ENCODE assay signal across 13 cellular contexts in genomic region chr17:28500712-28501379, GRCh38. TPM values are rescaled to one million over a fixed set of nuclear protein-coding genes. Genes with fewer than 3 reads are reported as not detected.
DNase-seq lines count a peak whose midpoint lies in the region; ATAC-seq, FAIRE-seq and TF ChIP-seq lines count a peak whose summit lies in the region.
"Had no signal": no experiment of that assay in that cellular context is flagged by ENCODE, and none has a peak within 500 bp of the region (broad histone marks: within the 10 kb centered on the region; RNA-seq: fewer than 3 reads in every experiment).

No MANE protein-coding gene starts in this region.

- no TSS peak for BruUV-seq in GM12878 (replicated peaks; lab: Mats Ljungman, UMichigan)

- peak overlapping the region; percentile 76 for H3K9ac ChIP-seq in GM12878 (ENCODE audit: control insufficient read depth, insufficient read depth, low read length)
- H3K9ac ChIP-seq: parathyroid adenoma had no signal

- no peaks in the 10 kb centered on the region for H4K20me1 ChIP-seq in GM12878 (ENCODE audit: control insufficient read depth, insufficient read depth)

- TF ChIP-seq POLR2A in GM18951 (IDR thresholded peaks at IDR 0.05; ENCODE audit: extremely low read depth, insufficient read depth, insufficient read length), result peak; percentile 44
- peak; percentile 47; the same call in 1 of the 2 replicates for TF ChIP-seq POLR2A in GM12878 (IDR thresholded peaks at IDR 0.05; ENCODE audit: low read depth, low read length)

- peak; percentile 48 for ATAC-seq in HG03045 (IDR thresholded peaks at IDR 0.05; ENCODE audit: unreplicated experiment)
- peak; percentile 93 for ATAC-seq in GM12878

- H3K4me3 ChIP-seq in GM12878, result peak overlapping the region; percentile 59

- no peak for TF ChIP-seq EP300 in GM12878 (IDR thresholded peaks at IDR 0.05; ENCODE audit: borderline replicate concordance in 1 of 2, control insufficient read depth in 1 of 2, low read depth in 2 of 2, low read length in 2 of 2)

- H3K4me3 Mint-ChIP-seq in osteocyte (ENCODE audit: unreplicated experiment), result no peak overlapping the region

- peak overlapping the region; percentile 81 for H3K4me2 ChIP-seq in GM12878 (ENCODE audit: control insufficient read depth, insufficient read depth)

- peaks cover 22% of the 10 kb centered on the region for H3K27me3 Mint-ChIP-seq in osteocyte (ENCODE audit: unreplicated experiment)

- POLR2A ChIA-PET in GM12878 (lab: Charles Lee), result interaction anchor here (0.5 to 5.8 kb wide), 15 partner anchors 15 to 242 kb away, joined by 3 to 48 read pairs (median 5); partner anchors contain the start of genes ALDOC and PIGS

- peaks cover 26% of the 10 kb centered on the region for H3K4me1 ChIP-seq in GM12878 (ENCODE audit: control insufficient read depth, insufficient read depth, low read length)
- H3K4me1 ChIP-seq: parathyroid adenoma had no signal

- CTCF ChIA-PET in GM12878 (lab: Yijun Ruan, JAX), result interaction anchor here (0.5 to 16.1 kb wide), 9 partner anchors 29 to 693 kb away, joined by 3 to 316 read pairs (median 5); partner anchors contain the start of genes ALDOC, BLTP2, IFT20 and TNFAIP1

- no peak for TF ChIP-seq RAD21 in GM12878 (IDR thresholded peaks at IDR 0.05; ENCODE audit: insufficient read depth, low read depth, low read length)

- no peak for TF ChIP-seq CTCF in GM12878 (IDR thresholded peaks at IDR 0.05 in 2 of 3, conservative IDR thresholded peaks at IDR 0.05 in 1 of 3; ENCODE audit: control insufficient read depth in 2 of 3, extremely low read depth in 1 of 3, insufficient read depth in 1 of 3, low read depth in 3 of 3, low read length in 3 of 3)
- TF ChIP-seq CTCF in osteocyte (IDR thresholded peaks at IDR 0.05), result no peak

- intact Hi-C loops in GM12878 (cut with micrococcal nuclease; ENCODE audit: unreplicated experiment), result loop anchor here (2.0 kb wide), 1 partner anchor 44 kb away; no protein-coding TSS in a partner anchor

- H3K9me3 Mint-ChIP-seq in osteocyte (ENCODE audit: unreplicated experiment), result no peaks in the 10 kb centered on the region

- in situ Hi-C loops in GM18951 (cut with MboI; ENCODE audit: low sequenced_read_pairs, unreplicated experiment) (loop anchor here (5.0 kb wide), 1 partner anchor 36 kb away; no protein-coding TSS in a partner anchor), GM12878 (cut with MboI) (no loop called here)

- H3K36me3 Mint-ChIP-seq in osteocyte (ENCODE audit: unreplicated experiment), result no peaks in the 10 kb centered on the region

- RAD21 ChIA-PET in GM12878 (lab: Charles Lee; ENCODE audit: unreplicated experiment), result interaction anchor here (0.6 to 4.6 kb wide), 12 partner anchors 11 to 219 kb away, joined by 3 to 37 read pairs (median 5); partner anchors contain the start of gene ALDOC

- H3K9me3 ChIP-seq in GM12878 (replicated peaks; ENCODE audit: control insufficient read depth, insufficient read depth, low read length), result no peaks in the 10 kb centered on the region

- 2% methylated on average over 13 of the region's 13 CpGs for WGBS in GM12878 (ENCODE audit: insufficient coverage, insufficient replicate concordance, low lambda C conversion rate, missing lambda C conversion rate)

- H3K27me3 ChIP-seq in GM12878 (replicated peaks in 1 of 2; ENCODE audit: control insufficient read depth in 2 of 2, insufficient read depth in 2 of 2, low read length in 1 of 2), result no peaks in the 10 kb centered on the region

- DNase-seq in DMS 273 (lab: John Stamatoyannopoulos, UW; ENCODE audit: unreplicated experiment), result peak; percentile 89
- DNase-seq in GM12878 (ENCODE audit: low read depth, low spot score), result peak; percentile 63
- no peak for DNase-seq in NCI-H2196 treated with DMSO at 0.1 percent for 48 hours (lab: John Stamatoyannopoulos, UW; ENCODE audit: unreplicated experiment)
- DNase-seq in osteocyte (ENCODE audit: extremely low spot score, unreplicated experiment), result no peak
- DNase-seq in midbrain (lab: John Stamatoyannopoulos, UW), result no peak
- DNase-seq in nucleus accumbens (lab: John Stamatoyannopoulos, UW), result no peak
- DNase-seq: NCI-H2107 had no signal

- no peak overlapping the region for H3K27ac Mint-ChIP-seq in osteocyte (ENCODE audit: unreplicated experiment)

- peak; percentile 93 for FAIRE-seq in GM12878 (lab: Jason Lieb, UNC)
- FAIRE-seq: astrocyte had no signal

- H2AFZ ChIP-seq in GM12878 (ENCODE audit: control insufficient read depth, low read depth, low read length), result peak overlapping the region; percentile 78
- H2AFZ ChIP-seq: parathyroid adenoma had no signal

- H3K36me3 ChIP-seq in GM12878 (ENCODE audit: control insufficient read depth in 2 of 2, insufficient read depth in 2 of 2, low read length in 1 of 2), result no peaks in the 10 kb centered on the region

- peaks cover 6% of the 10 kb centered on the region for H3K79me2 ChIP-seq in GM12878 (ENCODE audit: control insufficient read depth, insufficient read depth, low read length)
- H3K79me2 ChIP-seq: parathyroid adenoma had no signal

- H3K27ac ChIP-seq in GM12878 (ENCODE audit: control insufficient read depth, insufficient read depth), result peak overlapping the region; percentile 87
- H3K27ac ChIP-seq: epithelial cell of prostate, parathyroid adenoma had no signal

- SMC1A ChIA-PET in GM12878 (lab: Charles Lee; ENCODE audit: uncharacterized antibody, unreplicated experiment), result interaction anchor here (0.9 to 7.7 kb wide), 13 partner anchors 9 to 218 kb away, joined by 3 to 53 read pairs (median 3); partner anchors contain the start of genes POLDIP2 and RPL23A

- peaks cover 5% of the 10 kb centered on the region for H3K4me1 Mint-ChIP-seq in osteocyte (ENCODE audit: unreplicated experiment)

TF ChIP-seq in GM12878, 131 proteins besides CTCF, POLR2A, EP300 and RAD21 (continues in another document):
- peak; percentile 73; the same call in 1 of the 2 replicates for TF ChIP-seq NR2F1 (conservative IDR thresholded peaks at IDR 0.05)

RNA-seq across cellular contexts. Expression of gene FOXN1, which starts 5.3 kb away (rescaled TPM):
- total RNA-seq in GM12878 (2013; cell fraction: nucleolus; rRNA removed), result not detected in 2 replicates
- not detected in 2 replicates for total RNA-seq in GM12878 (2014; rRNA removed)
- not detected in 2 replicates for total RNA-seq in GM12878 (2014; rRNA removed; fragmentation: Illumina TruSeq; extraction: Trizol)
- total RNA-seq in GM12878 (2021), result not detected in 2 replicates
- polyA plus RNA-seq in GM12878 (2011; ENCODE audit: low read depth), result not detected
- not detected in 2 replicates for polyA plus RNA-seq in GM12878 (2011; rRNA removed)
- polyA plus RNA-seq in GM12878 (2011; cell fraction: cytosol; rRNA removed), result not detected in 2 replicates
- polyA plus RNA-seq in GM12878 (2011; cell fraction: nucleus; rRNA removed), result not detected in 2 replicates
- polyA plus RNA-seq in GM12878 (2012), result 0.03 TPM in 1 of 2 replicates, not detected in the other
- not detected in 2 replicates for polyA plus RNA-seq in GM12878 (2014; fragmentation: Illumina TruSeq; extraction: Trizol)
- not detected for polyA plus RNA-seq in GM12878 (2014; fragmentation: Nextera tagmentation; extraction: Ambion mirVana)
- not detected in 2 replicates for polyA plus RNA-seq in GM12878 (2014; rRNA removed)
- polyA plus RNA-seq in GM12878 (2016; fragmentation: Nextera tagmentation; extraction: Ambion mirVana), result not detected
- not detected in 2 replicates for polyA minus RNA-seq in GM12878 (2011; rRNA and poly(A)+ RNA removed)
- polyA minus RNA-seq in GM12878 (2011; cell fraction: cytosol; rRNA and poly(A)+ RNA removed), result not detected in 2 replicates
- polyA minus RNA-seq in GM12878 (2011; cell fraction: nucleus; rRNA and poly(A)+ RNA removed), result not detected in 2 replicates
- total RNA-seq in osteocyte, result not detected in 2 replicates
- total RNA-seq: astrocyte had no signal
- polyA plus RNA-seq: BJ had no signal

RNA-seq across cellular contexts. Expression of gene SLC13A2, which starts 27.4 kb away (rescaled TPM):
- not detected in 2 replicates for total RNA-seq in GM12878 (2013; cell fraction: nucleolus; rRNA removed)
- total RNA-seq in GM12878 (2014; rRNA removed), result 0.06 TPM in 1 of 2 replicates, not detected in the other
- not detected in 2 replicates for total RNA-seq in GM12878 (2014; rRNA removed; fragmentation: Illumina TruSeq; extraction: Trizol)
- total RNA-seq in GM12878 (2021), result 0.13 TPM in 2 replicates
- polyA plus RNA-seq in GM12878 (2011; ENCODE audit: low read depth), result not detected
- not detected in 2 replicates for polyA plus RNA-seq in GM12878 (2011; rRNA removed)
- not detected in 2 replicates for polyA plus RNA-seq in GM12878 (2011; cell fraction: cytosol; rRNA removed)
- not detected in 2 replicates for polyA plus RNA-seq in GM12878 (2011; cell fraction: nucleus; rRNA removed)
- polyA plus RNA-seq in GM12878 (2012), result 0.04 and 0.07 TPM in 2 replicates
- polyA plus RNA-seq in GM12878 (2014; fragmentation: Illumina TruSeq; extraction: Trizol), result 0.03 TPM in 1 of 2 replicates, not detected in the other
- polyA plus RNA-seq in GM12878 (2014; fragmentation: Nextera tagmentation; extraction: Ambion mirVana), result not detected
- 0.05 and 0.13 TPM in 2 replicates for polyA plus RNA-seq in GM12878 (2014; rRNA removed)
- not detected for polyA plus RNA-seq in GM12878 (2016; fragmentation: Nextera tagmentation; extraction: Ambion mirVana)
- not detected in 2 replicates for polyA minus RNA-seq in GM12878 (2011; rRNA and poly(A)+ RNA removed)
- not detected in 2 replicates for polyA minus RNA-seq in GM12878 (2011; cell fraction: cytosol; rRNA and poly(A)+ RNA removed)
- not detected in 2 replicates for polyA minus RNA-seq in GM12878 (2011; cell fraction: nucleus; rRNA and poly(A)+ RNA removed)
- total RNA-seq in osteocyte, result not detected in 2 replicates
- total RNA-seq: astrocyte had no signal
- polyA plus RNA-seq: BJ had no signal

RNA-seq across cellular contexts. Expression of gene UNC119, which starts 51.6 kb away (rescaled TPM):
- 161 and 194 TPM in 2 replicates for total RNA-seq in GM12878 (2013; cell fraction: nucleolus; rRNA removed)
- total RNA-seq in GM12878 (2014; rRNA removed) (109 and 117 TPM in 2 replicates), GM12878 (2014; rRNA removed; fragmentation: Illumina TruSeq; extraction: Trizol) (45.6 and 47.2 TPM in 2 replicates), GM12878 (2021) (70.7 and 75.6 TPM in 2 replicates), osteocyte (26.0 and 34.9 TPM in 2 replicates)
- polyA plus RNA-seq in GM12878 (2011; ENCODE audit: low read depth), result 22.1 TPM
- polyA plus RNA-seq in GM12878 (2011; rRNA removed) (275 and 436 TPM in 2 replicates), GM12878 (2014; fragmentation: Illumina TruSeq; extraction: Trizol) (28.9 and 68.4 TPM in 2 replicates), GM12878 (2014; fragmentation: Nextera tagmentation; extraction: Ambion mirVana) (1 to 10 TPM; 2.7 to 7.4 TPM), GM12878 (2014; rRNA removed) (126 and 135 TPM in 2 replicates), GM12878 (2016; fragmentation: Nextera tagmentation; extraction: Ambion mirVana) (10 to 100 TPM; 38.5 to 46.1 TPM)
- 263 and 384 TPM in 2 replicates for polyA plus RNA-seq in GM12878 (2011; cell fraction: cytosol; rRNA removed)
- 704 and 944 TPM in 2 replicates for polyA plus RNA-seq in GM12878 (2011; cell fraction: nucleus; rRNA removed)
- polyA plus RNA-seq in GM12878 (2012), result 46.6 and 60.8 TPM in 2 replicates
- 124 and 179 TPM in 2 replicates for polyA minus RNA-seq in GM12878 (2011; rRNA and poly(A)+ RNA removed)
- 49.2 and 83.6 TPM in 2 replicates for polyA minus RNA-seq in GM12878 (2011; cell fraction: cytosol; rRNA and poly(A)+ RNA removed)
- polyA minus RNA-seq in GM12878 (2011; cell fraction: nucleus; rRNA and poly(A)+ RNA removed), result 211 and 217 TPM in 2 replicates

Comparison
In these comparisons a context has a peak if more than half of its experiments do, and no peak if none do; other contexts are left out.
1. DNase-seq: peak in DMS 273 (single experiment) and GM12878 (single experiment); none in NCI-H2196 treated with DMSO at 0.1 percent for 48 hours (single experiment), osteocyte (single experiment), midbrain (single experiment) and nucleus accumbens (0 of 56).